Comparison of ENCODE assay signal across 12 cellular contexts in the genomic region with DNA sequence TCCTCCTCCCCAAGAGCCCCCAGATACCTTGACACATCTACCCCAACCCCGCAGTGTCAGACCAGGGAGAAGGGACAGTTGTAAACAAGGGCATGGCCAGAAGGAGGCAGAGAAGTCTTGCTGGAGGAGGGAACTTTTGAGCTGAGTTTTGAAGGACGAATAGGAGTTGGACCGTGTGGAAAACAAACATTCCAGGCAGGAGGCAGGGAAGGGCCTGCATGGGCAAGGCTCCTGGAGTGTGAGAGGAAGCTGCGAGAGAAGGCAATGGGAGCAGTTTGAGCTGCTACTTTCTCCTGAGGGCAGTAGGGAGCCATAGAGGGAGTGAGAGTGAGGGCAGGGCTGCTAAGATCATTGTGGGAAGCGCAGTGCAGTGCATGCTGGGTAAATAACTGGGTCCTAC. TPM values are rescaled to one million over a fixed set of nuclear protein-coding genes. Genes with fewer than 3 reads are reported as not detected.
DNase-seq lines count a peak whose midpoint lies in the region; ATAC-seq and TF ChIP-seq lines count a peak whose summit lies in the region.
"Had no signal": no experiment of that assay in that cellular context is flagged by ENCODE, and none has a peak within 500 bp of the region (broad histone marks: within the 10 kb centered on the region; RNA-seq: fewer than 3 reads in every experiment).

No MANE protein-coding gene starts in this region.

- no peak overlapping the region for H2BK12ac ChIP-seq in mesenchymal stem cell (ENCODE audit: low read length in 2 of 2)

- peaks cover 37% of the 10 kb centered on the region for H3K36me3 Mint-ChIP-seq in activated CD4-positive, alpha-beta memory T cell treated with anti-CD3 and anti-CD28 coated beads, Interleukin-2, amount 10 ng/mL, durations not matched to agents 7 days and 5 days (ENCODE audit: low read depth)

- no peak overlapping the region for H3K27ac Mint-ChIP-seq in activated CD4-positive, alpha-beta memory T cell treated with anti-CD3 and anti-CD28 coated beads, Interleukin-2, amount 10 ng/mL, durations not matched to agents 7 days and 5 days

- H3K27me3 ChIP-seq in BJ (ENCODE audit: control insufficient read depth, insufficient read depth, low read length) (no peaks in the 10 kb centered on the region; the same call in 1 of the 2 replicates), mesenchymal stem cell (ENCODE audit: control insufficient read depth in 1 of 2, insufficient read depth in 1 of 2, low read length in 2 of 2) (peaks cover 6 to 31% of the 10 kb centered on the region in 2 experiments)

- H3K18ac ChIP-seq in mesenchymal stem cell (ENCODE audit: low read depth in 1 of 2, low read length in 2 of 2): no peak overlapping the region

- peaks cover 6% of the 10 kb centered on the region for H3K4me1 Mint-ChIP-seq in activated CD4-positive, alpha-beta memory T cell treated with anti-CD3 and anti-CD28 coated beads, Interleukin-2, amount 10 ng/mL, durations not matched to agents 7 days and 5 days

- H3K9me3 ChIP-seq in mesenchymal stem cell (ENCODE audit: control insufficient read depth, low read length): no peaks in the 10 kb centered on the region

- no peak overlapping the region for H3K27ac ChIP-seq in mesenchymal stem cell (ENCODE audit: low read length, poor library complexity, severe bottlenecking)

- H3K23ac ChIP-seq in mesenchymal stem cell (ENCODE audit: low read length in 2 of 2): no peak overlapping the region

- peak overlapping the region; percentile 53 for H4K91ac ChIP-seq in mesenchymal stem cell (ENCODE audit: low read length)

- H2BK15ac ChIP-seq in mesenchymal stem cell (ENCODE audit: low read depth, poor library complexity, severe bottlenecking): no peak overlapping the region

- ATAC-seq in HG02571 (IDR thresholded peaks at IDR 0.05; ENCODE audit: unreplicated experiment): no peak

- no peak overlapping the region for H2AK5ac ChIP-seq in mesenchymal stem cell (ENCODE audit: low read length, severe bottlenecking)

- no peak overlapping the region for H3K4ac ChIP-seq in mesenchymal stem cell (ENCODE audit: low read depth in 1 of 2, low read length in 2 of 2)

- no peak overlapping the region for H2AFZ ChIP-seq in mesenchymal stem cell (ENCODE audit: low read depth, low read length)

- no peaks in the 10 kb centered on the region for H3K9me3 Mint-ChIP-seq in activated CD4-positive, alpha-beta memory T cell treated with anti-CD3 and anti-CD28 coated beads, Interleukin-2, amount 10 ng/mL, durations not matched to agents 7 days and 5 days
- H3K9me3 Mint-ChIP-seq: immature natural killer cell had no signal

- no peak overlapping the region for H3K4me3 Mint-ChIP-seq in activated CD4-positive, alpha-beta memory T cell treated with anti-CD3 and anti-CD28 coated beads, Interleukin-2, amount 10 ng/mL, durations not matched to agents 7 days and 5 days
- H3K4me3 Mint-ChIP-seq: immature natural killer cell had no signal

- WGBS in mesenchymal stem cell: 58% methylated on average over 5 of the region's 5 CpGs

- H2BK120ac ChIP-seq in mesenchymal stem cell (ENCODE audit: low read depth, low read length): no peak overlapping the region

- no peaks in the 10 kb centered on the region for H3K27me3 Mint-ChIP-seq in activated CD4-positive, alpha-beta memory T cell treated with anti-CD3 and anti-CD28 coated beads, Interleukin-2, amount 10 ng/mL, durations not matched to agents 7 days and 5 days

- no peaks in the 10 kb centered on the region for H3K79me1 ChIP-seq in mesenchymal stem cell (replicated peaks; ENCODE audit: low read length, poor library complexity, severe bottlenecking)

- CTCF ChIA-PET in BJ (lab: Yijun Ruan, JAX): interaction anchor here (1.5 kb wide), 1 partner anchor 56 kb away, joined by 4 read pairs; no protein-coding TSS in a partner anchor
- CTCF ChIA-PET in activated CD4-positive, alpha-beta memory T cell treated with anti-CD3 and anti-CD28 coated beads, Interleukin-2, amount 10 ng/mL, durations not matched to agents 7 days and 5 days (lab: Charles Lee): interaction anchor here (1.0 to 1.3 kb wide), 2 partner anchors 36 to 56 kb away, joined by 3 read pairs; a partner anchor contains a TSS

- no peaks in the 10 kb centered on the region for H3K36me3 ChIP-seq in BJ (ENCODE audit: control insufficient read depth, insufficient read depth, low read length)
- no peaks in the 10 kb centered on the region for H3K36me3 ChIP-seq in mesenchymal stem cell (ENCODE audit: control insufficient read depth in 1 of 2, insufficient read depth in 2 of 2, low read depth in 1 of 2, low read length in 2 of 2)

- H3K4me3 ChIP-seq in BJ (ENCODE audit: low read depth, low read length): no peak overlapping the region
- H3K4me3 ChIP-seq in mesenchymal stem cell (ENCODE audit: insufficient read depth in 1 of 2, low read depth in 1 of 2, low read length in 2 of 2): no peak overlapping the region

- no peak overlapping the region for H3K14ac ChIP-seq in mesenchymal stem cell (ENCODE audit: low read length in 2 of 2)

- DNase-seq in BJ (ENCODE audit: low read depth) (no peak), GM13977 (ENCODE audit: low spot score) (no peak), mesenchymal stem cell (peak; percentile 50), UCSD-AML1 (lab: John Stamatoyannopoulos, UW; ENCODE audit: unreplicated experiment) (no peak), medulla oblongata (ENCODE audit: extremely low spot score) (no peak), ecto neural progenitor cell (ENCODE audit: low spot score) (no peak)
- DNase-seq in activated CD4-positive, alpha-beta memory T cell treated with anti-CD3 and anti-CD28 coated beads, Interleukin-2, amount 10 ng/mL, durations not matched to agents 7 days and 5 days: peak; percentile 37
- DNase-seq: DND-41, NCI-H146, Right ventricle myocardium superior had no signal

- 0 out of 2 replicates have a peak, but pooled peaks have one; percentile 16 for TF ChIP-seq CTCF in BJ (IDR thresholded peaks at IDR 0.05; ENCODE audit: insufficient read depth, low read depth, low read length)
- peak; percentile 13 for TF ChIP-seq CTCF in GM13977 (IDR thresholded peaks at IDR 0.05; ENCODE audit: extremely low read depth, insufficient read depth, missing control alignments)

- H2BK5ac ChIP-seq in mesenchymal stem cell (ENCODE audit: low read depth, low read length, poor library complexity, severe bottlenecking): no peak overlapping the region

- peaks cover 2% of the 10 kb centered on the region for H3K4me1 ChIP-seq in mesenchymal stem cell (ENCODE audit: control insufficient read depth, insufficient read depth, low read depth, low read length)

- H3K9ac ChIP-seq in mesenchymal stem cell (ENCODE audit: low read length): no peak overlapping the region

- H4K8ac ChIP-seq in mesenchymal stem cell (ENCODE audit: low read length): no peak overlapping the region

- in situ Hi-C loops in GM13977 (cut with MboI; ENCODE audit: low pct_unique_long_range_greater_than_20kb, low sequenced_read_pairs, unreplicated experiment): loop anchor here (25.0 kb wide), 1 partner anchor 126 kb away; a partner anchor contains a TSS

- POLR2A ChIA-PET in BJ (lab: Charles Lee): no interaction called here
- POLR2A ChIA-PET in activated CD4-positive, alpha-beta memory T cell treated with anti-CD3 and anti-CD28 coated beads, Interleukin-2, amount 10 ng/mL, durations not matched to agents 7 days and 5 days (lab: Charles Lee): interaction anchor here (1.0 kb wide), 1 partner anchor 55 kb away, joined by 3 read pairs; no protein-coding TSS in a partner anchor

- no peak overlapping the region for H3K4me2 ChIP-seq in mesenchymal stem cell (ENCODE audit: low read length, poor library complexity, severe bottlenecking)

RNA-seq across cellular contexts. Expression of a gene that starts 23.3 kb away (rescaled TPM):
- polyA plus RNA-seq in BJ (2011; rRNA removed): 0.10 and 0.13 TPM in 2 replicates
- polyA minus RNA-seq in BJ (2011; rRNA and poly(A)+ RNA removed): 0.21 TPM in 1 of 2 replicates, not detected in the other
- total RNA-seq in activated CD4-positive, alpha-beta memory T cell treated with anti-CD3 and anti-CD28 coated beads, Interleukin-2, amount 10 ng/mL, durations not matched to agents 7 days and 5 days: 10 to 100 TPM; 66.1 to 70.6 TPM
- 0.19 TPM for polyA plus RNA-seq in mesenchymal stem cell (2013, experiment 1 of 2)
- 0.19 TPM for polyA plus RNA-seq in mesenchymal stem cell (2013, experiment 2 of 2)

RNA-seq across cellular contexts. Expression of a gene that starts 34.1 kb away (rescaled TPM):
- 1.9 and 2.8 TPM in 2 replicates for polyA plus RNA-seq in BJ (2011; rRNA removed)
- 3.6 and 4.9 TPM in 2 replicates for polyA minus RNA-seq in BJ (2011; rRNA and poly(A)+ RNA removed)
- 10 to 100 TPM; 29.2 to 29.9 TPM for total RNA-seq in activated CD4-positive, alpha-beta memory T cell treated with anti-CD3 and anti-CD28 coated beads, Interleukin-2, amount 10 ng/mL, durations not matched to agents 7 days and 5 days
- 4.4 TPM for polyA plus RNA-seq in mesenchymal stem cell (2013, experiment 1 of 2)
- polyA plus RNA-seq in mesenchymal stem cell (2013, experiment 2 of 2): 4.7 TPM

RNA-seq across cellular contexts. Expression of a gene that starts 55.5 kb away (rescaled TPM):
- polyA plus RNA-seq in BJ (2011; rRNA removed): 4.5 and 6.0 TPM in 2 replicates
- polyA minus RNA-seq in BJ (2011; rRNA and poly(A)+ RNA removed): 3.3 and 3.8 TPM in 2 replicates
- 10 to 100 TPM; 60.7 to 62.0 TPM for total RNA-seq in activated CD4-positive, alpha-beta memory T cell treated with anti-CD3 and anti-CD28 coated beads, Interleukin-2, amount 10 ng/mL, durations not matched to agents 7 days and 5 days
- 3.7 TPM for polyA plus RNA-seq in mesenchymal stem cell (2013, experiment 1 of 2)
- 3.6 TPM for polyA plus RNA-seq in mesenchymal stem cell (2013, experiment 2 of 2)

Comparison
In these comparisons a context has a peak if more than half of its experiments do, and no peak if none do; other contexts are left out.
1. DNase-seq: peak in activated CD4-positive, alpha-beta memory T cell treated with anti-CD3 and anti-CD28 coated beads, Interleukin-2, amount 10 ng/mL, durations not matched to agents 7 days and 5 days (single experiment) and mesenchymal stem cell (single experiment); none in BJ (single experiment), GM13977 (single experiment), UCSD-AML1 (single experiment), medulla oblongata (single experiment) and ecto neural progenitor cell (single experiment).